ENCODE assay signal across 7 cellular contexts in genomic region chr16:73066927-73067670, GRCh38. TPM values are rescaled to one million over a fixed set of nuclear protein-coding genes. Genes with fewer than 3 reads are reported as not detected.
A peak's percentile ranks its signal among the peaks of the same experiment; 100 is the strongest.
DNase-seq lines count a peak whose midpoint lies in the region; ATAC-seq and TF ChIP-seq lines count a peak whose summit lies in the region.

No MANE protein-coding gene starts in this region.

- DNase-seq in epithelial cell of esophagus (ENCODE audit: low read depth) (peak; percentile 40), thoracic aorta (ENCODE audit: low spot score) (no peak), HUDEP-2 (lab: John Stamatoyannopoulos, UW; ENCODE audit: unreplicated experiment in 76 of 76) (no peak), GF-D8 (lab: John Stamatoyannopoulos, UW) (no peak), T-helper 1 cell (no peak)

- H3K9ac ChIP-seq in mucosa of rectum (ENCODE audit: low read depth in 1 of 2, low read length in 2 of 2) = peak overlapping the region in 1 of 2 donors; percentile 37

- H3K27me3 ChIP-seq in mucosa of rectum (ENCODE audit: control insufficient read depth in 2 of 2, insufficient read depth in 2 of 2, low read length in 2 of 2) (peaks cover 29 to 37% of the 10 kb centered on the region in 2 donors), thoracic aorta (replicated peaks; ENCODE audit: insufficient read depth) (no peaks in the 10 kb centered on the region)

- H3K27ac ChIP-seq in mucosa of rectum (ENCODE audit: low read depth in 2 of 2, low read length in 2 of 2) (no peak overlapping the region), thoracic aorta (peak overlapping the region; percentile 99)

- no peaks in the 10 kb centered on the region for H3K36me3 ChIP-seq in mucosa of rectum (ENCODE audit: control insufficient read depth in 2 of 2, insufficient read depth in 2 of 2, low read length in 2 of 2)
- no peaks in the 10 kb centered on the region for H3K36me3 ChIP-seq in thoracic aorta

- H3K9me3 ChIP-seq in mucosa of rectum (ENCODE audit: control insufficient read depth in 2 of 2, low read length in 2 of 2) (no peaks in the 10 kb centered on the region), thoracic aorta (no peaks in the 10 kb centered on the region)

- no peak overlapping the region for H3K4me3 ChIP-seq in epithelial cell of esophagus (ENCODE audit: low read length)
- peak overlapping the region; percentile 38 to 43 for H3K4me3 ChIP-seq in mucosa of rectum (ENCODE audit: low read length in 2 of 2)
- peak overlapping the region; percentile 89 for H3K4me3 ChIP-seq in thoracic aorta

- TF ChIP-seq CTCF in epithelial cell of esophagus (IDR thresholded peaks at IDR 0.05; ENCODE audit: insufficient read depth, low read depth, low read length, missing control alignments) (no peak), thoracic aorta (IDR thresholded peaks at IDR 0.05) (no peak)

- ATAC-seq in thoracic aorta (ENCODE audit: insufficient number of reproducible peaks, low FRiP score, low read depth) = no peak

- H3K4me1 ChIP-seq in mucosa of rectum (ENCODE audit: control insufficient read depth in 2 of 2, insufficient read depth in 2 of 2, low read length in 2 of 2) (peaks cover 41 to 58% of the 10 kb centered on the region in 2 donors), thoracic aorta (ENCODE audit: control insufficient read depth in 1 of 2, low read depth in 2 of 2) (peaks cover 33 to 85% of the 10 kb centered on the region in 2 donors)

TF ChIP-seq in PFSK-1, 5 proteins besides CTCF, POLR2A, EP300 and RAD21:
- TF ChIP-seq TAF1 (IDR thresholded peaks at IDR 0.05; ENCODE audit: borderline replicate concordance, insufficient read depth, low read length) (0 out of 2 replicates have a peak, but pooled peaks have one; percentile 23), SIN3A (IDR thresholded peaks at IDR 0.05; ENCODE audit: borderline replicate concordance, insufficient read depth, low read length) (no peak), FOXP2 (optimal IDR thresholded peaks at IDR 0.05; ENCODE audit: borderline replicate concordance, extremely low read depth, extremely low read length, insufficient read depth) (no peak)

RNA-seq across cellular contexts. Expression of gene ZFHX3, which starts 19.2 kb away (rescaled TPM):
- 4.4 TPM for polyA plus RNA-seq in PFSK-1 (2012; ENCODE audit: insufficient read length, low read depth)
- total RNA-seq in thoracic aorta = 10 to 100 TPM; 57.7 to 70.1 TPM

Comparison
In these comparisons a context has a peak if more than half of its experiments do, and no peak if none do; other contexts are left out.
1. H3K27ac ChIP-seq: peak in thoracic aorta (2 of 2); none in mucosa of rectum (0 of 2).